In genomic region chr11:62260261-62260953, GRCh38 we compare ENCODE assay signal across 1 cellular context.
A peak's percentile ranks its signal among the peaks of the same experiment; 100 is the strongest.
TF ChIP-seq lines count a peak whose summit lies in the region.

No MANE protein-coding gene starts in this region.

TF ChIP-seq in HepG2, 621 proteins besides CTCF, POLR2A, EP300 and RAD21 (continued from another document and continues in another):
- TF ChIP-seq AHDC1 (CRISPR knock-in tag; IDR thresholded peaks at IDR 0.05; ENCODE audit: borderline replicate concordance) (peak; percentile 98), USF2 (IDR thresholded peaks at IDR 0.05; ENCODE audit: low read depth, low read length) (no peak), USF2 (CRISPR knock-in tag; IDR thresholded peaks at IDR 0.05; ENCODE audit: borderline replicate concordance) (no peak), KLF6 (CRISPR knock-in tag; IDR thresholded peaks at IDR 0.05) (peak; percentile 77; the same call in 1 of the 2 replicates), U2AF2 (IDR thresholded peaks at IDR 0.05; ENCODE audit: low read depth, low read length) (no peak), LBX2 (CRISPR knock-in tag; IDR thresholded peaks at IDR 0.05; ENCODE audit: borderline replicate concordance) (no peak), MAF1 (CRISPR knock-in tag; IDR thresholded peaks at IDR 0.05; ENCODE audit: borderline replicate concordance) (no peak), ZNF292 (CRISPR knock-in tag; IDR thresholded peaks at IDR 0.05; ENCODE audit: borderline replicate concordance, low read depth) (peak; percentile 70; the same call in 1 of the 2 replicates), HNF4A (CRISPR knock-in tag; IDR thresholded peaks at IDR 0.05) (peak; percentile 91), ZNF275 (CRISPR knock-in tag; IDR thresholded peaks at IDR 0.05; ENCODE audit: borderline replicate concordance) (peak; percentile 47; the same call in 1 of the 2 replicates), DZIP1 (CRISPR knock-in tag; IDR thresholded peaks at IDR 0.05) (no peak), RFX3 (CRISPR knock-in tag; IDR thresholded peaks at IDR 0.05) (no peak), ZNF598 (CRISPR knock-in tag; IDR thresholded peaks at IDR 0.05; ENCODE audit: borderline replicate concordance) (no peak), ZNF777 (CRISPR knock-in tag; IDR thresholded peaks at IDR 0.05) (no peak), ZNF569 (CRISPR knock-in tag; IDR thresholded peaks at IDR 0.05; ENCODE audit: borderline replicate concordance) (no peak), SMAD9 (CRISPR knock-in tag; IDR thresholded peaks at IDR 0.05) (no peak), MLLT10 (CRISPR knock-in tag; IDR thresholded peaks at IDR 0.05) (no peak), POLR2AphosphoS2 (IDR thresholded peaks at IDR 0.05; ENCODE audit: low read depth, low read length) (no peak), ZNF550 (CRISPR knock-in tag; IDR thresholded peaks at IDR 0.05; ENCODE audit: borderline replicate concordance) (no peak), CCAR2 (optimal IDR thresholded peaks at IDR 0.05; ENCODE audit: low read depth, low read length) (no peak), FOSL2 (CRISPR knock-in tag; IDR thresholded peaks at IDR 0.05) (peak; percentile 74), KLF13 (CRISPR knock-in tag; IDR thresholded peaks at IDR 0.05) (no peak), SMARCC2 (IDR thresholded peaks at IDR 0.05) (no peak), ZNF281 (CRISPR knock-in tag; IDR thresholded peaks at IDR 0.05; ENCODE audit: borderline replicate concordance) (no peak; the same call in 1 of the 2 replicates), REXO4 (CRISPR knock-in tag; IDR thresholded peaks at IDR 0.05; ENCODE audit: borderline replicate concordance) (no peak), POGK (CRISPR knock-in tag; conservative IDR thresholded peaks at IDR 0.05) (0 out of 2 replicates have a peak, but pooled peaks have one; percentile 23), SOX13 (IDR thresholded peaks at IDR 0.05) (peak; percentile 96), SOX13 (CRISPR knock-in tag; conservative IDR thresholded peaks at IDR 0.05 in 1 of 2, IDR thresholded peaks at IDR 0.05 in 1 of 2) (peak in 1 of 2 experiments; percentile 100; a peak in 2 of 4 replicates), FOXC1 (CRISPR knock-in tag; IDR thresholded peaks at IDR 0.05; ENCODE audit: borderline replicate concordance) (no peak), ZBTB21 (CRISPR knock-in tag; IDR thresholded peaks at IDR 0.05) (peak; percentile 15; the same call in 1 of the 2 replicates), SATB2 (CRISPR knock-in tag; IDR thresholded peaks at IDR 0.05) (no peak), ZNF260 (CRISPR knock-in tag; IDR thresholded peaks at IDR 0.05; ENCODE audit: borderline replicate concordance, low read depth) (no peak), ZSCAN25 (CRISPR knock-in tag; IDR thresholded peaks at IDR 0.05) (no peak), SETDB1 (CRISPR knock-in tag; IDR thresholded peaks at IDR 0.05; ENCODE audit: borderline replicate concordance) (no peak), TMF1 (CRISPR knock-in tag; IDR thresholded peaks at IDR 0.05; ENCODE audit: low read depth) (no peak), NR1H2 (CRISPR knock-in tag; IDR thresholded peaks at IDR 0.05; ENCODE audit: borderline replicate concordance, low read depth) (no peak), NFE2 (CRISPR knock-in tag; IDR thresholded peaks at IDR 0.05) (no peak), ATF5 (CRISPR knock-in tag; IDR thresholded peaks at IDR 0.05; ENCODE audit: low read depth) (no peak), ZNF557 (CRISPR knock-in tag; IDR thresholded peaks at IDR 0.05) (no peak), RAD51 (IDR thresholded peaks at IDR 0.05; ENCODE audit: borderline replicate concordance) (no peak), TSC22D2 (CRISPR knock-in tag; IDR thresholded peaks at IDR 0.05; ENCODE audit: borderline replicate concordance) (no peak), ATF4 (CRISPR knock-in tag; IDR thresholded peaks at IDR 0.05) (peak in 1 of 2 experiments; percentile 76; a peak in 2 of 4 replicates), CHD2 (IDR thresholded peaks at IDR 0.05; ENCODE audit: low read depth, low read length) (no peak), ZNF784 (CRISPR knock-in tag; IDR thresholded peaks at IDR 0.05; ENCODE audit: borderline replicate concordance) (0 out of 2 replicates have a peak, but pooled peaks have one; percentile 25)
